24 cellular contexts compared by ENCODE assay signal in the genomic region with DNA sequence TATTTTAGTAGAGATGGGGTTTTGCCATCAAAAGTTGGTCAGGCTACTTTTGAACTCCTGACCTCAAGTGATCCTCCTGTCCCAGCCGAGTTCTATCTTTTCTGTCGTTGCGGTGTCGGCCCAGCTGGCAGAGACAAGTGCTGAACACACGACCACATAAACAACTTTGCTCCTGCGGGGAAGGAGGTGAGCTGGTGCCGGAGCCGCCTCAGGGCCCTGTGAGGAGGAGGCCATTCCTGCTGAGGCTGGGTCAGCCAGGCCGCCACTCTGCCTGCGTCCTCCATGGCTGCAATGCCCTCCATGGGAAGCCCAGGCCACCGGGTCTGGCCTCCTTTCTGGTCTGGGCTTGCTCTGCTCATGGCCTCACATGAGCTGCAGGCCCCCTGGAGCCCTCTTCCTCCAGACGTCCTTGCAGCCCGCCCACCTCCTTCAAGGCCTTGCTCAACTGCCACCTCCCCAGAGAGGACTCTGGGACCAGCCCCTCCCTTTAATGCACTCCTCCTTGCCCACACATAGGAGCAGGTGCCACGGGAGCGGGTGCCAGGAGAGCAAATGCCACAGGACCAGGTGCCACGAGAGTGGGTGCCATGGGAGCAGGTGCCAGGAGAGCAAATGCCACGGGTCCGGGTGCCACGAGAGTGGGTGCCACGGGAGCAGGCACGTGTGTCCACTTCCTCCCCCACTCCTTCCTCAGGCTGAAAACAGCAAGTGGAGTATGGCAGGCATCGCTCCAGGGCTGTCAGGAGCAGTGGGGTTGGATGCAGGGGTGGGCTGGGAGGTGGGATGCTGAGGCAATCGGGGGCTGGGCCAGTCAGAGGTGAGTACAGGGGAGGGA. TPM values are rescaled to one million over a fixed set of nuclear protein-coding genes. Genes with fewer than 3 reads are reported as not detected.
"Had no signal": no experiment of that assay in that cellular context is flagged by ENCODE, and none has a peak within 500 bp of the region (broad histone marks: within the 10 kb centered on the region; RNA-seq: fewer than 3 reads in every experiment).

No MANE protein-coding gene starts in this region.

- H3K9me3 Mint-ChIP-seq: activated naive CD4-positive, alpha-beta T cell treated with anti-CD3 and anti-CD28 coated beads for 36 hours; activated T-helper 17 cell treated with anti-CD3 and anti-CD28 coated beads, Interleukin-2, amount 50 U/mL, for 72 hours had no signal

- H3K4me3 ChIP-seq: gastrocnemius medialis, lung, ovary, smooth muscle cell, thoracic aorta, upper lobe of right lung had no signal

- ATAC-seq: activated CD8-positive, alpha-beta T cell treated with anti-CD3 and anti-CD28 coated beads for 36 hours; activated T-helper 17 cell treated with anti-CD3 and anti-CD28 coated beads, Interleukin-2, amount 50 U/mL, for 72 hours; esophagus mucosa; gastrocnemius medialis; sciatic nerve; SK-N-SH treated with all-trans-retinoic acid at 6 μM for 48 hours had no signal

- H3K9me3 ChIP-seq: gastrocnemius medialis, upper lobe of right lung had no signal

- H3K27ac ChIP-seq: brain microvascular endothelial cell, gastrocnemius medialis, ovary, thoracic aorta, upper lobe of right lung had no signal

- H3K36me3 ChIP-seq: brain microvascular endothelial cell, gastrocnemius medialis, ovary, thoracic aorta, upper lobe of right lung had no signal

- H3K27ac Mint-ChIP-seq: activated CD4-positive, alpha-beta T cell treated with anti-CD3 and anti-CD28 coated beads, Interleukin-2, amount 10 ng/mL, durations not matched to agents 24 days and 14 days; activated CD8-positive, alpha-beta T cell treated with anti-CD3 and anti-CD28 coated beads for 36 hours; activated naive CD4-positive, alpha-beta T cell treated with anti-CD3 and anti-CD28 coated beads for 36 hours; activated T-helper 17 cell treated with anti-CD3 and anti-CD28 coated beads, Interleukin-2, amount 50 U/mL, for 72 hours; stimulated activated memory B cell treated with anti-CD40 and anti-IgM and Interleukin-4, amounts not matched to agents 10 μg/mL and 1 μg/mL and 100 μg/mL, for 72 hours had no signal

- H3K4me3 Mint-ChIP-seq: activated CD4-positive, alpha-beta T cell treated with anti-CD3 and anti-CD28 coated beads, Interleukin-2, amount 10 ng/mL, durations not matched to agents 24 days and 14 days; activated CD8-positive, alpha-beta T cell treated with anti-CD3 and anti-CD28 coated beads for 36 hours; activated naive CD4-positive, alpha-beta T cell treated with anti-CD3 and anti-CD28 coated beads for 36 hours; activated T-helper 17 cell treated with anti-CD3 and anti-CD28 coated beads, Interleukin-2, amount 50 U/mL, for 72 hours; neural crest cell; stimulated activated memory B cell treated with anti-CD40 and anti-IgM and Interleukin-4, amounts not matched to agents 10 μg/mL and 1 μg/mL and 100 μg/mL, for 72 hours had no signal

- DNase-seq: activated CD4-positive, alpha-beta T cell treated with anti-CD3 and anti-CD28 coated beads, Interleukin-2, amount 10 ng/mL, durations not matched to agents 24 days and 14 days; activated CD8-positive, alpha-beta T cell treated with anti-CD3 and anti-CD28 coated beads for 36 hours; activated naive CD4-positive, alpha-beta T cell treated with anti-CD3 and anti-CD28 coated beads for 36 hours; activated T-cell treated with anti-CD3 and anti-CD28 coated beads, Interleukin-2, amount 50 U/mL, for 1 hour; anterior cingulate cortex; brain microvascular endothelial cell; cortex of kidney; gastrocnemius medialis; kidney glomerular epithelial cell; midbrain; ovary; stimulated activated CD4-positive, alpha-beta T cell treated with anti-CD3 and anti-CD28 coated beads, Interleukin-4, amount 100 ng/mL, for 24 hours; T1000 had no signal

- H3K27me3 ChIP-seq: brain microvascular endothelial cell, ovary had no signal

- H3K4me1 ChIP-seq: gastrocnemius medialis had no signal

- H3K4me1 Mint-ChIP-seq: activated T-helper 17 cell treated with anti-CD3 and anti-CD28 coated beads, Interleukin-2, amount 50 U/mL, for 72 hours; neural crest cell had no signal

- H3K36me3 Mint-ChIP-seq: stimulated activated memory B cell treated with anti-CD40 and anti-IgM and Interleukin-4, amounts not matched to agents 10 μg/mL and 1 μg/mL and 100 μg/mL, for 72 hours had no signal

RNA-seq across cellular contexts. Expression of a gene that starts 28.4 kb away (rescaled TPM):
- total RNA-seq: activated CD4-positive, alpha-beta T cell treated with anti-CD3 and anti-CD28 coated beads, Interleukin-2, amount 10 ng/mL, durations not matched to agents 24 days and 14 days; activated naive CD4-positive, alpha-beta T cell treated with anti-CD3 and anti-CD28 coated beads for 36 hours; pulmonary artery endothelial cell; smooth muscle cell had no signal
